14 cellular contexts compared by ENCODE assay signal in the genomic region with DNA sequence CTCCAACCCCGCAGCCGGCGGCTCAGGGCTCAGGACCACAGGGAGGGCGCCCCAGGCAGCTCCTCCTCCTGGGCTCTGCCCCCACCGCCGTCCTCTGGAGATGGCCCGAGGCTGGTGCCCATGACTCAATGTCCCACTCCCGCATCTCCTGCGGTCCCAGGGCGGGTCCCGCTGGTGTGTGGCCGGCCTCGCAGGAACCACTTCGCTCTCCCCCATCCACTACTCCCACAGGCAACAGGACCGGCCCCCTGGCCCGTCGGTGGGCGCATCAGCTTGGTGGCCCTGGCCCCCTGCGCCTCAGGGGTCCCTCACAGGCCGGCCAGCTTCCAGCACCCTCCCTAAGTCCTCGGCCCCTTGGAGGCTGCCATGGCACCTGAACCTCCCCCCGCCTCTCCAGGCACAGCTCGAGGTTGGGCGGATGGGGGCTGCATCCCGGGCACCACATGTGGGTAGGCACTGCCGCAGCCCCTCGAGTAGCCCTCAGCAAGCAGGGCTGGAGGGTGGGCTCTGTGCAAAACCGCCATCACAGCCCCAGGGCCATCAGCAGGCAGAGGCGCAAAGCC. TPM values are rescaled to one million over a fixed set of nuclear protein-coding genes. Genes with fewer than 3 reads are reported as not detected.
DNase-seq lines count a peak whose midpoint lies in the region; ATAC-seq and TF ChIP-seq lines count a peak whose summit lies in the region.
"Had no signal": no experiment of that assay in that cellular context is flagged by ENCODE, and none has a peak within 500 bp of the region (broad histone marks: within the 10 kb centered on the region; RNA-seq: fewer than 3 reads in every experiment).

No MANE protein-coding gene starts in this region.

- H3K9ac ChIP-seq in SK-N-SH (peak overlapping the region; percentile 62; the same call in 1 of the 2 replicates), mesenchymal stem cell (ENCODE audit: low read length) (peak overlapping the region; percentile 29)

- no peaks in the 10 kb centered on the region for H3K36me3 Mint-ChIP-seq in chondrocyte (ENCODE audit: low read depth)

- peak overlapping the region; percentile 57 to 99 for H2BK12ac ChIP-seq in mesenchymal stem cell (ENCODE audit: low read length in 2 of 2)

- H3K4me1 ChIP-seq in SK-N-SH (ENCODE audit: control insufficient read depth in 1 of 2, insufficient read depth in 2 of 2, low read depth in 1 of 2, low read length in 1 of 2) = peaks cover 16 to 31% of the 10 kb centered on the region in 2 experiments; a peak in 3 of 4 replicates
- H3K4me1 ChIP-seq in mesenchymal stem cell (ENCODE audit: control insufficient read depth, insufficient read depth, low read depth, low read length) = peaks cover 60% of the 10 kb centered on the region
- peaks cover 19 to 41% (median 35%) of the 10 kb centered on the region in 4 donors for H3K4me1 ChIP-seq in transverse colon

- no peak overlapping the region for H3K27ac Mint-ChIP-seq in chondrocyte (ENCODE audit: unreplicated experiment)
- H3K27ac Mint-ChIP-seq: activated naive CD8-positive, alpha-beta T cell treated with anti-CD3 and anti-CD28 coated beads, Interleukin-2, amount 10 ng/mL, durations not matched to agents 7 days and 5 days had no signal

- peak overlapping the region; percentile 72; the same call in 1 of the 2 replicates for H3K4me2 ChIP-seq in SK-N-SH
- H3K4me2 ChIP-seq in mesenchymal stem cell (ENCODE audit: low read length, poor library complexity, severe bottlenecking) = no peak overlapping the region

- no peak overlapping the region for H3K4me3 Mint-ChIP-seq in chondrocyte (ENCODE audit: unreplicated experiment)
- H3K4me3 Mint-ChIP-seq: activated naive CD8-positive, alpha-beta T cell treated with anti-CD3 and anti-CD28 coated beads, Interleukin-2, amount 10 ng/mL, durations not matched to agents 7 days and 5 days had no signal

- in situ Hi-C loops in transverse colon (cut with MboI; ENCODE audit: low pct_ligation_motif_present in 1 of 4, low pct_unique_long_range_greater_than_20kb in 1 of 4, low sequenced_read_pairs in 3 of 4) = no loop called here

- intact Hi-C loops in transverse colon (cut with DNase I; ENCODE audit: low total_unique reads) = no loop called here

- H3K36me3 ChIP-seq in SK-N-SH (replicated peaks in 1 of 2; ENCODE audit: control insufficient read depth in 1 of 2, insufficient read depth in 2 of 2, low read length in 1 of 2) (peaks cover 0 to 3% of the 10 kb centered on the region in 2 experiments), mesenchymal stem cell (ENCODE audit: control insufficient read depth in 1 of 2, insufficient read depth in 2 of 2, low read depth in 1 of 2, low read length in 2 of 2) (peaks cover 10 to 30% of the 10 kb centered on the region in 2 experiments), transverse colon (no peaks in the 10 kb centered on the region)

- H3K27ac ChIP-seq in SK-N-SH (ENCODE audit: low read depth in 2 of 2, low read length in 1 of 2) = no peak overlapping the region
- no peak overlapping the region for H3K27ac ChIP-seq in mesenchymal stem cell (ENCODE audit: low read length, poor library complexity, severe bottlenecking)
- peak overlapping the region; percentile 79 to 90 (median 82) for H3K27ac ChIP-seq in transverse colon
- H3K27ac ChIP-seq: 22Rv1 had no signal

- CTCF ChIA-PET in SK-N-SH (lab: Yijun Ruan, JAX) = interaction anchor here (0.7 to 1.3 kb wide), 5 partner anchors 10 to 157 kb away, joined by 3 read pairs; no protein-coding TSS in a partner anchor

- no peaks in the 10 kb centered on the region for H3K27me3 Mint-ChIP-seq in chondrocyte (ENCODE audit: low read depth)
- H3K27me3 Mint-ChIP-seq: activated naive CD8-positive, alpha-beta T cell treated with anti-CD3 and anti-CD28 coated beads, Interleukin-2, amount 10 ng/mL, durations not matched to agents 7 days and 5 days had no signal

- peak overlapping the region in 1 of 2 experiments; percentile 44; a peak in 2 of 4 replicates for H3K4me3 ChIP-seq in SK-N-SH (ENCODE audit: low read depth in 2 of 2, low read length in 1 of 2)
- H3K4me3 ChIP-seq in mesenchymal stem cell (ENCODE audit: insufficient read depth in 1 of 2, low read depth in 1 of 2, low read length in 2 of 2) = no peak overlapping the region
- H3K4me3 ChIP-seq in transverse colon = peak overlapping the region in 1 of 4 donors; percentile 34

- no peak for TF ChIP-seq POLR2A in transverse colon (IDR thresholded peaks at IDR 0.05)

- POLR2A ChIA-PET in SK-N-SH (lab: Yijun Ruan, JAX) = no interaction called here

- no peaks in the 10 kb centered on the region for H3K27me3 ChIP-seq in SK-N-SH (ENCODE audit: insufficient read depth)
- H3K27me3 ChIP-seq in mesenchymal stem cell (ENCODE audit: control insufficient read depth in 1 of 2, insufficient read depth in 1 of 2, low read length in 2 of 2) = no peaks in the 10 kb centered on the region
- no peaks in the 10 kb centered on the region for H3K27me3 ChIP-seq in transverse colon

- H3K4ac ChIP-seq in mesenchymal stem cell (ENCODE audit: low read depth in 1 of 2, low read length in 2 of 2) = peak overlapping the region; percentile 41 to 97

- peak overlapping the region; percentile 87 for H4K91ac ChIP-seq in mesenchymal stem cell (ENCODE audit: low read length)

- peak overlapping the region; percentile 85 for H4K8ac ChIP-seq in mesenchymal stem cell (ENCODE audit: low read length)

- peak; percentile 43 for DNase-seq in SK-N-SH
- DNase-seq in chondrocyte (ENCODE audit: low spot score) = peak; percentile 91
- DNase-seq in mesenchymal stem cell = no peak
- no peak for DNase-seq in transverse colon
- no peak for DNase-seq in NCI-H526 treated with DMSO at 0.1 percent for 48 hours (lab: John Stamatoyannopoulos, UW)
- DNase-seq in NCI-H146 (lab: John Stamatoyannopoulos, UW) = no peak
- DNase-seq: activated CD8-positive, alpha-beta memory T cell treated with anti-CD3 and anti-CD28 coated beads, Interleukin-2, amount 50 U/mL, for 48 hours; activated naive CD8-positive, alpha-beta T cell treated with anti-CD3 and anti-CD28 coated beads, Interleukin-2, amount 10 ng/mL, durations not matched to agents 7 days and 5 days; NCI-H187 treated with DMSO at 0.1 percent for 48 hours; NCI-H774; SIG-M5 had no signal

- H3K18ac ChIP-seq in mesenchymal stem cell (ENCODE audit: low read depth in 1 of 2, low read length in 2 of 2) = peak overlapping the region; percentile 37 to 96

- H3K79me1 ChIP-seq in mesenchymal stem cell (replicated peaks; ENCODE audit: low read length, poor library complexity, severe bottlenecking) = no peaks in the 10 kb centered on the region

- H3K4me1 Mint-ChIP-seq in chondrocyte (ENCODE audit: low read depth) = peaks cover 53% of the 10 kb centered on the region

- no peaks in the 10 kb centered on the region for H4K20me1 ChIP-seq in SK-N-SH (ENCODE audit: insufficient read depth)

- H2BK15ac ChIP-seq in mesenchymal stem cell (ENCODE audit: low read depth, poor library complexity, severe bottlenecking) = peak overlapping the region; percentile 73

- H2AFZ ChIP-seq in SK-N-SH (ENCODE audit: low read depth) (no peak overlapping the region), mesenchymal stem cell (ENCODE audit: low read depth, low read length) (no peak overlapping the region)

- peak overlapping the region; percentile 97 for H2AK5ac ChIP-seq in mesenchymal stem cell (ENCODE audit: low read length, severe bottlenecking)

- H3K9me3 ChIP-seq in SK-N-SH (no peaks in the 10 kb centered on the region), mesenchymal stem cell (ENCODE audit: control insufficient read depth, low read length) (no peaks in the 10 kb centered on the region), transverse colon (no peaks in the 10 kb centered on the region)

- peak overlapping the region; percentile 97 for H2BK120ac ChIP-seq in mesenchymal stem cell (ENCODE audit: low read depth, low read length)

- TF ChIP-seq EP300 in SK-N-SH (IDR thresholded peaks at IDR 0.05; ENCODE audit: borderline replicate concordance in 1 of 2, low read depth in 1 of 2, low read length in 1 of 2) (no peak), transverse colon (IDR thresholded peaks at IDR 0.05; ENCODE audit: low read depth) (no peak)

- ATAC-seq in SK-N-SH treated with all-trans-retinoic acid at 6 μM for 48 hours (no peak), GM21717 (IDR thresholded peaks at IDR 0.05; ENCODE audit: unreplicated experiment) (no peak)

- H3K9me3 Mint-ChIP-seq in chondrocyte (ENCODE audit: low read depth) = peaks cover 4% of the 10 kb centered on the region
- H3K9me3 Mint-ChIP-seq: activated naive CD8-positive, alpha-beta T cell treated with anti-CD3 and anti-CD28 coated beads, Interleukin-2, amount 10 ng/mL, durations not matched to agents 7 days and 5 days had no signal

- TF ChIP-seq CTCF in SK-N-SH (IDR thresholded peaks at IDR 0.05) = no peak
- TF ChIP-seq CTCF in chondrocyte (IDR thresholded peaks at IDR 0.05) = no peak
- TF ChIP-seq CTCF in transverse colon (IDR thresholded peaks at IDR 0.05) = no peak

- WGBS in SK-N-SH (ENCODE audit: low lambda C conversion rate) = 78% methylated on average over 16 of the region's 29 CpGs
- 94% methylated on average over 29 of the region's 29 CpGs for WGBS in mesenchymal stem cell
- WGBS in transverse colon (ENCODE audit: low coverage in 1 of 2), 2 donors = 86% methylated on average over 23 of the region's 29 CpGs; no CpG with 5 or more reads in 1 of the 2 donors

- H3K14ac ChIP-seq in mesenchymal stem cell (ENCODE audit: low read length in 2 of 2) = peak overlapping the region in 1 of 2 experiments; percentile 87

- peak overlapping the region; percentile 53 for H2BK5ac ChIP-seq in mesenchymal stem cell (ENCODE audit: low read depth, low read length, poor library complexity, severe bottlenecking)

- peak overlapping the region in 1 of 2 experiments; percentile 84 for H3K23ac ChIP-seq in mesenchymal stem cell (ENCODE audit: low read length in 2 of 2)

- H3F3A ChIP-seq in SK-N-SH (replicated peaks; ENCODE audit: insufficient read depth) = peaks cover 26% of the 10 kb centered on the region

- TF ChIP-seq RAD21 in SK-N-SH (IDR thresholded peaks at IDR 0.05; ENCODE audit: low read length) = no peak

- H3K79me2 ChIP-seq in SK-N-SH (ENCODE audit: insufficient read depth) = no peaks in the 10 kb centered on the region

- no peaks in the 10 kb centered on the region for H3K9me2 ChIP-seq in SK-N-SH

TF ChIP-seq in SK-N-SH, 30 proteins besides CTCF, POLR2A, EP300 and RAD21 (continues in another document):
- TF ChIP-seq FOXJ3 (CRISPR knock-in tag; IDR thresholded peaks at IDR 0.05) = no peak

RNA-seq across cellular contexts. Expression of gene SPON2, which starts 22.8 kb away (rescaled TPM):
- polyA plus RNA-seq in SK-N-SH (2012; rRNA removed) = 11.4 and 14.5 TPM in 2 replicates
- polyA plus RNA-seq in SK-N-SH (2012; cell fraction: cytosol; rRNA removed) = 4.0 and 5.2 TPM in 2 replicates
- 140 and 311 TPM in 2 replicates for polyA plus RNA-seq in SK-N-SH (2012; cell fraction: nucleus; rRNA removed)
- 158 to 184 TPM (median 162 TPM) in 3 replicates for total RNA-seq in chondrocyte
- polyA plus RNA-seq in mesenchymal stem cell (2013, experiment 1 of 2) = 3,023 TPM
- 3,062 TPM for polyA plus RNA-seq in mesenchymal stem cell (2013, experiment 2 of 2)
- total RNA-seq in transverse colon = 100 to 1,000 TPM in 1 of 4 donors, 10 to 100 TPM in 3; 45.4 to 127 (median 53.1) TPM

RNA-seq across cellular contexts. Expression of gene CTBP1, which starts 53.7 kb away (rescaled TPM):
- 158 and 183 TPM in 2 replicates for polyA plus RNA-seq in SK-N-SH (2012; rRNA removed)
- polyA plus RNA-seq in SK-N-SH (2012; cell fraction: cytosol; rRNA removed) = 73.8 and 122 TPM in 2 replicates
- 419 and 467 TPM in 2 replicates for polyA plus RNA-seq in SK-N-SH (2012; cell fraction: nucleus; rRNA removed)
- total RNA-seq in chondrocyte (147 to 175 TPM (median 151 TPM) in 3 replicates), transverse colon (100 to 1,000 TPM; 183 to 457 (median 243) TPM)
- 96.7 TPM for polyA plus RNA-seq in mesenchymal stem cell (2013, experiment 1 of 2)
- 92.8 TPM for polyA plus RNA-seq in mesenchymal stem cell (2013, experiment 2 of 2)

Comparison
In these comparisons a context has a peak if more than half of its experiments do, and no peak if none do; other contexts are left out.
1. DNase-seq: peak in SK-N-SH (single experiment) and chondrocyte (single experiment); none in mesenchymal stem cell (single experiment), transverse colon (single experiment), NCI-H526 treated with DMSO at 0.1 percent for 48 hours (single experiment) and NCI-H146 (single experiment).
2. H3K27ac ChIP-seq: peak in transverse colon (4 of 4); none in SK-N-SH (0 of 2) and mesenchymal stem cell (single experiment).